2 cellular contexts compared by ENCODE assay signal in the genomic region with DNA sequence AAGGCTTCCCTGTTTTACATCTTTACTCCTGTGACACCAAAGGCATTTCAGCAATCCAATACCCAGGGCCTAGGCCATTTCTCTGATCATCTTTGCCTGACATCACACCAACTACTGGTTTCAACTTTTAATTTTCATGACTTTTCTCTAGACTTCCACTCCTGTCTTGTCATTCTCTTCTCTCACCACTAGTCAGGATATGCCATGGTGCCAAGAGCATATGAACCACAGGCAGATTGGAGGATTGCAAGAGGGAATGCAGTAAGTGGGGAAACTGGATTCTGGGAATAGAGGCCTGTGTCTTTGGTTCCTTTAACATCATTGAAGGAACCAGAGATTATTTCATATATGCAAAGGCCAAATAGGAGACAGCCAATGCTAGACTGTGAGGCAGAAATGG.
TF ChIP-seq lines count a peak whose summit lies in the region.

No MANE protein-coding gene starts in this region.

TF ChIP-seq in IMR-90, 13 proteins besides CTCF, POLR2A, EP300 and RAD21:
- TF ChIP-seq BHLHE40 (IDR thresholded peaks at IDR 0.05; ENCODE audit: low read depth, low read length) (no peak), SMC3 (IDR thresholded peaks at IDR 0.05; ENCODE audit: low read depth, low read length) (no peak), CHD1 (IDR thresholded peaks at IDR 0.05; ENCODE audit: low read depth, low read length) (no peak), CEBPB (IDR thresholded peaks at IDR 0.05; ENCODE audit: low read depth, low read length) (no peak), FOS (IDR thresholded peaks at IDR 0.05; ENCODE audit: low read depth, low read length) (no peak), MAZ (IDR thresholded peaks at IDR 0.05; ENCODE audit: borderline replicate concordance, low read depth, low read length) (no peak), RCOR1 (IDR thresholded peaks at IDR 0.05; ENCODE audit: insufficient replicate concordance, low read length) (no peak), RFX5 (IDR thresholded peaks at IDR 0.05; ENCODE audit: low read depth, low read length) (no peak), MXI1 (IDR thresholded peaks at IDR 0.05; ENCODE audit: borderline replicate concordance, low read depth, low read length) (no peak), NFE2L2 (IDR thresholded peaks at IDR 0.05; ENCODE audit: low read depth, low read length) (no peak)
- TF ChIP-seq, protein P1, sequence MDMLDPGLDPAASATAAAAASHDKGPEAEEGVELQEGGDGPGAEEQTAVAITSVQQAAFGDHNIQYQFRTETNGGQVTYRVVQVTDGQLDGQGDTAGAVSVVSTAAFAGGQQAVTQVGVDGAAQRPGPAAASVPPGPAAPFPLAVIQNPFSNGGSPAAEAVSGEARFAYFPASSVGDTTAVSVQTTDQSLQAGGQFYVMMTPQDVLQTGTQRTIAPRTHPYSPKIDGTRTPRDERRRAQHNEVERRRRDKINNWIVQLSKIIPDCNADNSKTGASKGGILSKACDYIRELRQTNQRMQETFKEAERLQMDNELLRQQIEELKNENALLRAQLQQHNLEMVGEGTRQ (IDR thresholded peaks at IDR 0.05; ENCODE audit: low read depth, low read length): no peak
TF ChIP-seq in IMR-90: peak in this region for 0.

TF ChIP-seq in GM12878, 131 proteins besides CTCF, POLR2A, EP300 and RAD21:
- TF ChIP-seq HDAC2 (IDR thresholded peaks at IDR 0.05) (no peak), SIX5 (IDR thresholded peaks at IDR 0.05; ENCODE audit: low read depth, low read length, severe bottlenecking) (no peak), MTA2 (IDR thresholded peaks at IDR 0.05; ENCODE audit: low read depth) (no peak), RAD51 (IDR thresholded peaks at IDR 0.05) (no peak), BMI1 (IDR thresholded peaks at IDR 0.05; ENCODE audit: borderline replicate concordance) (no peak), TAF1 (IDR thresholded peaks at IDR 0.05; ENCODE audit: borderline replicate concordance, low read depth, low read length) (no peak), SP1 (IDR thresholded peaks at IDR 0.05; ENCODE audit: low read depth, low read length) (no peak), RFX5 (IDR thresholded peaks at IDR 0.05; ENCODE audit: low read depth, low read length) (no peak), PAX8 (IDR thresholded peaks at IDR 0.05) (no peak), SMAD5 (IDR thresholded peaks at IDR 0.05; ENCODE audit: low read depth) (no peak), SRF (IDR thresholded peaks at IDR 0.05; ENCODE audit: low read depth in 2 of 2, low read length in 2 of 2) (no peak), CEBPB (IDR thresholded peaks at IDR 0.05; ENCODE audit: borderline replicate concordance in 1 of 2, low read depth in 2 of 2, low read length in 2 of 2) (no peak), MEF2B (IDR thresholded peaks at IDR 0.05; ENCODE audit: partially characterized antibody, poor library complexity, severe bottlenecking) (no peak)
- TF ChIP-seq, protein P2, sequence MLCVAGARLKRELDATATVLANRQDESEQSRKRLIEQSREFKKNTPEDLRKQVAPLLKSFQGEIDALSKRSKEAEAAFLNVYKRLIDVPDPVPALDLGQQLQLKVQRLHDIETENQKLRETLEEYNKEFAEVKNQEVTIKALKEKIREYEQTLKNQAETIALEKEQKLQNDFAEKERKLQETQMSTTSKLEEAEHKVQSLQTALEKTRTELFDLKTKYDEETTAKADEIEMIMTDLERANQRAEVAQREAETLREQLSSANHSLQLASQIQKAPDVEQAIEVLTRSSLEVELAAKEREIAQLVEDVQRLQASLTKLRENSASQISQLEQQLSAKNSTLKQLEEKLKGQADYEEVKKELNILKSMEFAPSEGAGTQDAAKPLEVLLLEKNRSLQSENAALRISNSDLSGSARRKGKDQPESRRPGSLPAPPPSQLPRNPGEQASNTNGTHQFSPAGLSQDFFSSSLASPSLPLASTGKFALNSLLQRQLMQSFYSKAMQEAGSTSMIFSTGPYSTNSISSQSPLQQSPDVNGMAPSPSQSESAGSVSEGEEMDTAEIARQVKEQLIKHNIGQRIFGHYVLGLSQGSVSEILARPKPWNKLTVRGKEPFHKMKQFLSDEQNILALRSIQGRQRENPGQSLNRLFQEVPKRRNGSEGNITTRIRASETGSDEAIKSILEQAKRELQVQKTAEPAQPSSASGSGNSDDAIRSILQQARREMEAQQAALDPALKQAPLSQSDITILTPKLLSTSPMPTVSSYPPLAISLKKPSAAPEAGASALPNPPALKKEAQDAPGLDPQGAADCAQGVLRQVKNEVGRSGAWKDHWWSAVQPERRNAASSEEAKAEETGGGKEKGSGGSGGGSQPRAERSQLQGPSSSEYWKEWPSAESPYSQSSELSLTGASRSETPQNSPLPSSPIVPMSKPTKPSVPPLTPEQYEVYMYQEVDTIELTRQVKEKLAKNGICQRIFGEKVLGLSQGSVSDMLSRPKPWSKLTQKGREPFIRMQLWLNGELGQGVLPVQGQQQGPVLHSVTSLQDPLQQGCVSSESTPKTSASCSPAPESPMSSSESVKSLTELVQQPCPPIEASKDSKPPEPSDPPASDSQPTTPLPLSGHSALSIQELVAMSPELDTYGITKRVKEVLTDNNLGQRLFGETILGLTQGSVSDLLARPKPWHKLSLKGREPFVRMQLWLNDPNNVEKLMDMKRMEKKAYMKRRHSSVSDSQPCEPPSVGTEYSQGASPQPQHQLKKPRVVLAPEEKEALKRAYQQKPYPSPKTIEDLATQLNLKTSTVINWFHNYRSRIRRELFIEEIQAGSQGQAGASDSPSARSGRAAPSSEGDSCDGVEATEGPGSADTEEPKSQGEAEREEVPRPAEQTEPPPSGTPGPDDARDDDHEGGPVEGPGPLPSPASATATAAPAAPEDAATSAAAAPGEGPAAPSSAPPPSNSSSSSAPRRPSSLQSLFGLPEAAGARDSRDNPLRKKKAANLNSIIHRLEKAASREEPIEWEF (IDR thresholded peaks at IDR 0.05; ENCODE audit: insufficient replicate concordance, low read depth, low read length): no peak
